2 cellular contexts compared by ENCODE assay signal in genomic region chr6:12582421-12583110, GRCh38.
TF ChIP-seq lines count a peak whose summit lies in the region.

No MANE protein-coding gene starts in this region.

TF ChIP-seq in GM23338, 12 proteins besides CTCF, POLR2A, EP300 and RAD21:
- TF ChIP-seq STAT1 (IDR thresholded peaks at IDR 0.05; ENCODE audit: unreplicated experiment) (no peak), ZNF331 (CRISPR knock-in tag; IDR thresholded peaks at IDR 0.05; ENCODE audit: low read depth) (no peak), ZNF114 (CRISPR knock-in tag; IDR thresholded peaks at IDR 0.05) (no peak), NANOG (IDR thresholded peaks at IDR 0.05; ENCODE audit: borderline replicate concordance) (no peak)
- TF ChIP-seq, protein P1, sequence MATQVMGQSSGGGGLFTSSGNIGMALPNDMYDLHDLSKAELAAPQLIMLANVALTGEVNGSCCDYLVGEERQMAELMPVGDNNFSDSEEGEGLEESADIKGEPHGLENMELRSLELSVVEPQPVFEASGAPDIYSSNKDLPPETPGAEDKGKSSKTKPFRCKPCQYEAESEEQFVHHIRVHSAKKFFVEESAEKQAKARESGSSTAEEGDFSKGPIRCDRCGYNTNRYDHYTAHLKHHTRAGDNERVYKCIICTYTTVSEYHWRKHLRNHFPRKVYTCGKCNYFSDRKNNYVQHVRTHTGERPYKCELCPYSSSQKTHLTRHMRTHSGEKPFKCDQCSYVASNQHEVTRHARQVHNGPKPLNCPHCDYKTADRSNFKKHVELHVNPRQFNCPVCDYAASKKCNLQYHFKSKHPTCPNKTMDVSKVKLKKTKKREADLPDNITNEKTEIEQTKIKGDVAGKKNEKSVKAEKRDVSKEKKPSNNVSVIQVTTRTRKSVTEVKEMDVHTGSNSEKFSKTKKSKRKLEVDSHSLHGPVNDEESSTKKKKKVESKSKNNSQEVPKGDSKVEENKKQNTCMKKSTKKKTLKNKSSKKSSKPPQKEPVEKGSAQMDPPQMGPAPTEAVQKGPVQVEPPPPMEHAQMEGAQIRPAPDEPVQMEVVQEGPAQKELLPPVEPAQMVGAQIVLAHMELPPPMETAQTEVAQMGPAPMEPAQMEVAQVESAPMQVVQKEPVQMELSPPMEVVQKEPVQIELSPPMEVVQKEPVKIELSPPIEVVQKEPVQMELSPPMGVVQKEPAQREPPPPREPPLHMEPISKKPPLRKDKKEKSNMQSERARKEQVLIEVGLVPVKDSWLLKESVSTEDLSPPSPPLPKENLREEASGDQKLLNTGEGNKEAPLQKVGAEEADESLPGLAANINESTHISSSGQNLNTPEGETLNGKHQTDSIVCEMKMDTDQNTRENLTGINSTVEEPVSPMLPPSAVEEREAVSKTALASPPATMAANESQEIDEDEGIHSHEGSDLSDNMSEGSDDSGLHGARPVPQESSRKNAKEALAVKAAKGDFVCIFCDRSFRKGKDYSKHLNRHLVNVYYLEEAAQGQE (IDR thresholded peaks at IDR 0.05; ENCODE audit: unreplicated experiment): no peak

TF ChIP-seq in endothelial cell of umbilical vein, 7 proteins besides CTCF, POLR2A, EP300 and RAD21:
- TF ChIP-seq FOS (IDR thresholded peaks at IDR 0.05; ENCODE audit: borderline replicate concordance, insufficient read depth, low read length) (peak; percentile 23), MYC (IDR thresholded peaks at IDR 0.05; ENCODE audit: low read depth, low read length) (no peak)
